In genomic region chr3:42923606-42924005, GRCh38 we compare ENCODE assay signal across 11 cellular contexts. TPM values are rescaled to one million over a fixed set of nuclear protein-coding genes. Genes with fewer than 3 reads are reported as not detected.
"Had no signal": no experiment of that assay in that cellular context is flagged by ENCODE, and none has a peak within 500 bp of the region (broad histone marks: within the 10 kb centered on the region; RNA-seq: fewer than 3 reads in every experiment).

No MANE protein-coding gene starts in this region.

- H3K9me3 Mint-ChIP-seq: HFFc6 had no signal

- H3K9me3 ChIP-seq: HAP-1 had no signal

- H3K4me3 ChIP-seq: GM23248, HAP-1 had no signal

- DNase-seq: GM23248, GOT3, H7, HFFc6 had no signal

- H3K4me3 Mint-ChIP-seq: HFFc6 had no signal

- H3K27ac Mint-ChIP-seq: HFFc6, IgD-negative memory B cell had no signal

- H3K27ac ChIP-seq: GM23248, HL-60 had no signal

- H3K4me1 Mint-ChIP-seq: IgD-negative memory B cell had no signal

- H3K4me1 ChIP-seq: HAP-1 had no signal

- ATAC-seq: HCT116, HepG2 had no signal

- H3K36me3 ChIP-seq: HAP-1 had no signal

RNA-seq across cellular contexts. Expression of gene ZNF662, which starts 17.7 kb away (rescaled TPM):
- total RNA-seq: H7, HepG2, HT1080 had no signal
- polyA plus RNA-seq: HepG2, IgD-negative memory B cell had no signal

RNA-seq across cellular contexts. Expression of gene CYP8B1, which starts 47.9 kb away (rescaled TPM):
- total RNA-seq: GM23248, H4, H7, HFFc6, HT1080 had no signal
- polyA plus RNA-seq: GM23248, IgD-negative memory B cell had no signal

RNA-seq across cellular contexts. Expression of gene GASK1A, which starts 55.5 kb away (rescaled TPM):
- total RNA-seq: HepG2, HFFc6, HT1080 had no signal
- polyA plus RNA-seq: HepG2, IgD-negative memory B cell had no signal
